11 cellular contexts compared by ENCODE assay signal in genomic region chr15:62272290-62272689, GRCh38.
"Had no signal": no experiment of that assay in that cellular context is flagged by ENCODE, and none has a peak within 500 bp of the region (broad histone marks: within the 10 kb centered on the region; RNA-seq: fewer than 3 reads in every experiment).

No MANE protein-coding gene starts in this region.

- H3K4me2 ChIP-seq: GM23338 had no signal

- H3K4me1 ChIP-seq: HAP-1 had no signal

- FAIRE-seq: H1, H54 had no signal

- ATAC-seq: GM23338, HCT116 had no signal

- H3K9me3 ChIP-seq: HAP-1 had no signal

- DNase-seq: GM23248, GOT3, H7, H9, HCEC 1CT, HFFc6 had no signal

- H3K4me3 ChIP-seq: GM23248, GM23338, HAP-1 had no signal

- H3K27ac ChIP-seq: GM23248 had no signal
